Comparison of ENCODE assay signal across 12 cellular contexts in the genomic region with DNA sequence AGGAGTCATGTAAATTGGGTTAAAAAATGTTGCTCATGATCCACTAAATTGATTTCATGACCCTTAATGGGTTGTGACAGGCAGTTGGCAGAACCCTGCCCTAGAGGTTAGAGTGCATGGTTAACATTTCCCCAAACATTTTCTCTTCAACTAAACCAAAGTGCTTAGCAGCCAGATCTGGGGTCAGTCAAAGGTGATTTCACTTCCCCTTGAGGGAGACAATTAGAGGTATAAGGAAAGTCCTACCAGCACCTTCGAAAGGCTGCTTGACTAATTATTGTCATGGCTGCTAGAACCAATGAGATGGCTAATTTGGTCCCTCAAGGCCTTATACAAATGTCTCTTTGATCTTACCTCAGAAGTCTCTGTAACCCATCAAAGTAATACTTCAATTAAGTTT. TPM values are rescaled to one million over a fixed set of nuclear protein-coding genes. Genes with fewer than 3 reads are reported as not detected.
DNase-seq lines count a peak whose midpoint lies in the region; ATAC-seq and TF ChIP-seq lines count a peak whose summit lies in the region.
"Had no signal": no experiment of that assay in that cellular context is flagged by ENCODE, and none has a peak within 500 bp of the region (broad histone marks: within the 10 kb centered on the region; RNA-seq: fewer than 3 reads in every experiment).

No MANE protein-coding gene starts in this region.

- H3K4me1 ChIP-seq in neuronal stem cell (ENCODE audit: control insufficient read depth in 2 of 2, insufficient read depth in 1 of 2, low read depth in 1 of 2, low read length in 2 of 2), result no peaks in the 10 kb centered on the region
- H3K4me1 ChIP-seq: heart right ventricle had no signal

- no peak overlapping the region for H3K27ac Mint-ChIP-seq in natural killer cell

- DNase-seq in germinal center (ENCODE audit: low spot score), result peak; percentile 43
- no peak for DNase-seq in activated naive CD4-positive, alpha-beta T cell (lab: John Stamatoyannopoulos, UW)
- DNase-seq in neuronal stem cell (ENCODE audit: low spot score), result no peak
- DNase-seq in natural killer cell, result no peak
- no peak for DNase-seq in head of caudate nucleus
- DNase-seq: activated gamma-delta T cell treated with Interleukin-2 at 50 U/mL for 16 hours, H7, heart right ventricle, mucosa of descending colon had no signal

- H3K36me3 ChIP-seq in neuronal stem cell (replicated peaks in 1 of 2; ENCODE audit: control insufficient read depth in 2 of 2, insufficient read depth in 2 of 2, low read length in 2 of 2), result no peaks in the 10 kb centered on the region
- H3K36me3 ChIP-seq: heart right ventricle had no signal

- H2AK5ac ChIP-seq in neuronal stem cell (ENCODE audit: low read depth, low read length), result no peak overlapping the region

- no peaks in the 10 kb centered on the region for H3K79me1 ChIP-seq in neuronal stem cell (ENCODE audit: low read depth, low read length)

- H3K27me3 Mint-ChIP-seq in natural killer cell (ENCODE audit: low read depth in 2 of 2), result peaks cover 4 to 13% of the 10 kb centered on the region in 2 donors

- H2BK5ac ChIP-seq in neuronal stem cell (ENCODE audit: low read length), result no peak overlapping the region

- no CpG with 5 or more reads among the region's 1 CpG for WGBS in neuronal stem cell (ENCODE audit: extremely low coverage in 2 of 2, insufficient read length in 2 of 2, insufficient replicate concordance in 1 of 2), 2 donors

- no peak overlapping the region for H3K23ac ChIP-seq in neuronal stem cell (ENCODE audit: low read depth, low read length, poor library complexity)

- no peaks in the 10 kb centered on the region for H3K36me3 Mint-ChIP-seq in natural killer cell

- no peak overlapping the region for H3K4me3 Mint-ChIP-seq in natural killer cell

- peak; percentile 72 for ATAC-seq in GM19035 (IDR thresholded peaks at IDR 0.05; ENCODE audit: unreplicated experiment)
- peak; percentile 83 for ATAC-seq in HG02571 (IDR thresholded peaks at IDR 0.05; ENCODE audit: unreplicated experiment)
- peak; percentile 89 for ATAC-seq in HG03354 (IDR thresholded peaks at IDR 0.05; ENCODE audit: poor library complexity, severe bottlenecking, unreplicated experiment)
- ATAC-seq in natural killer cell, result no peak
- ATAC-seq: heart right ventricle, mucosa of descending colon had no signal

- no peak overlapping the region for H2BK120ac ChIP-seq in neuronal stem cell (ENCODE audit: low read depth, low read length)

- no peak for TF ChIP-seq CTCF in natural killer cell (IDR thresholded peaks at IDR 0.05)

- H3K14ac ChIP-seq in neuronal stem cell (ENCODE audit: low read length), result no peak overlapping the region

- H3K9me3 ChIP-seq in neuronal stem cell (replicated peaks in 1 of 2; ENCODE audit: control insufficient read depth in 2 of 2, insufficient read depth in 1 of 2, low read depth in 1 of 2, low read length in 2 of 2), result no peaks in the 10 kb centered on the region
- H3K9me3 ChIP-seq: heart right ventricle, mucosa of descending colon had no signal

- H2BK15ac ChIP-seq in neuronal stem cell (ENCODE audit: low read length), result no peak overlapping the region

- intact Hi-C loops in natural killer cell (cut with micrococcal nuclease), result no loop called here
- intact Hi-C loops in head of caudate nucleus (cut with DNase I), result no loop called here

- H3K4me1 Mint-ChIP-seq in natural killer cell, result no peaks in the 10 kb centered on the region

- H3K18ac ChIP-seq in neuronal stem cell (ENCODE audit: low read length), result no peak overlapping the region

- no peak overlapping the region for H3K4me2 ChIP-seq in neuronal stem cell (ENCODE audit: insufficient read depth, low read length, poor library complexity, severe bottlenecking)

- H3K4ac ChIP-seq in neuronal stem cell (ENCODE audit: low read length), result no peak overlapping the region

- H3K4me3 ChIP-seq in neuronal stem cell (ENCODE audit: low read length in 2 of 2), result no peak overlapping the region
- H3K4me3 ChIP-seq: heart right ventricle, mucosa of descending colon had no signal

- H4K8ac ChIP-seq in neuronal stem cell (ENCODE audit: low read depth, low read length), result no peak overlapping the region

- no peak overlapping the region for H4K91ac ChIP-seq in neuronal stem cell (ENCODE audit: low read depth, low read length, poor library complexity)

- peaks cover 0 to 15% (median 0%) of the 10 kb centered on the region in 3 experiments for H3K27me3 ChIP-seq in neuronal stem cell (ENCODE audit: control insufficient read depth in 3 of 3, insufficient read depth in 3 of 3, low read depth in 1 of 3, low read length in 3 of 3)

- H3K9me3 Mint-ChIP-seq in natural killer cell, result no peaks in the 10 kb centered on the region

- no peak overlapping the region for H2BK12ac ChIP-seq in neuronal stem cell (ENCODE audit: low read length)

- no peak overlapping the region for H3K9ac ChIP-seq in neuronal stem cell (ENCODE audit: low read depth, low read length, poor library complexity)

- H2AFZ ChIP-seq in neuronal stem cell (ENCODE audit: low read length), result no peak overlapping the region

- H3K27ac ChIP-seq in neuronal stem cell (replicated peaks; ENCODE audit: low read length), result no peak overlapping the region
- H3K27ac ChIP-seq: heart right ventricle had no signal

RNA-seq across cellular contexts. Expression of a gene that starts 30.9 kb away (rescaled TPM):
- 5.9 TPM for polyA plus RNA-seq in neuronal stem cell (2013, experiment 1 of 2)
- 5.6 TPM for polyA plus RNA-seq in neuronal stem cell (2013, experiment 2 of 2)
- total RNA-seq in natural killer cell, result 10 to 100 TPM; 24.0 to 30.2 (median 26.7) TPM

Comparison
In these comparisons a context has a peak if more than half of its experiments do, and no peak if none do; other contexts are left out.
1. ATAC-seq: peak in GM19035 (single experiment), HG02571 (single experiment) and HG03354 (single experiment); none in natural killer cell (0 of 3).